Comparison of ENCODE assay signal across 1 cellular context in the genomic region with DNA sequence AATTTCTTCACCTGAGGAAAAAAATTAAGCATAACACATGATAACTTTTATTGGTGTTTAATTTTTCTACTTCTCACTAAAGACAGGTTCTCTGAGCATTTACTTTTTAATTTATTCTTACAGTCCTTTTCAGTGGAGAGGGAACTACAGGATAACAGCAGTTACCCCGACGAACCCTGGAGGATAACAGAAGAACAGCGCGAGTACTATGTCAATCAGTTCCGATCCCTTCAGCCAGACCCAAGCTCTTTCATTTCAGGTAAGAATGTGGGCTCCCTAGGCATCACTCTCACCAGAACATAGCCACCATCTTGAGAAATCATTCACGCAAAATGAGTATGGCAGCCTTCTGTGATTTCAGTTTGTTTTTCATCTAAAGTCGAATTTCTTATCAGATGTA.
TF ChIP-seq lines count a peak whose summit lies in the region.

No MANE protein-coding gene starts in this region.

TF ChIP-seq in GM23338, 12 proteins besides CTCF, POLR2A, EP300 and RAD21 (continued from another document):
- TF ChIP-seq, protein P1, sequence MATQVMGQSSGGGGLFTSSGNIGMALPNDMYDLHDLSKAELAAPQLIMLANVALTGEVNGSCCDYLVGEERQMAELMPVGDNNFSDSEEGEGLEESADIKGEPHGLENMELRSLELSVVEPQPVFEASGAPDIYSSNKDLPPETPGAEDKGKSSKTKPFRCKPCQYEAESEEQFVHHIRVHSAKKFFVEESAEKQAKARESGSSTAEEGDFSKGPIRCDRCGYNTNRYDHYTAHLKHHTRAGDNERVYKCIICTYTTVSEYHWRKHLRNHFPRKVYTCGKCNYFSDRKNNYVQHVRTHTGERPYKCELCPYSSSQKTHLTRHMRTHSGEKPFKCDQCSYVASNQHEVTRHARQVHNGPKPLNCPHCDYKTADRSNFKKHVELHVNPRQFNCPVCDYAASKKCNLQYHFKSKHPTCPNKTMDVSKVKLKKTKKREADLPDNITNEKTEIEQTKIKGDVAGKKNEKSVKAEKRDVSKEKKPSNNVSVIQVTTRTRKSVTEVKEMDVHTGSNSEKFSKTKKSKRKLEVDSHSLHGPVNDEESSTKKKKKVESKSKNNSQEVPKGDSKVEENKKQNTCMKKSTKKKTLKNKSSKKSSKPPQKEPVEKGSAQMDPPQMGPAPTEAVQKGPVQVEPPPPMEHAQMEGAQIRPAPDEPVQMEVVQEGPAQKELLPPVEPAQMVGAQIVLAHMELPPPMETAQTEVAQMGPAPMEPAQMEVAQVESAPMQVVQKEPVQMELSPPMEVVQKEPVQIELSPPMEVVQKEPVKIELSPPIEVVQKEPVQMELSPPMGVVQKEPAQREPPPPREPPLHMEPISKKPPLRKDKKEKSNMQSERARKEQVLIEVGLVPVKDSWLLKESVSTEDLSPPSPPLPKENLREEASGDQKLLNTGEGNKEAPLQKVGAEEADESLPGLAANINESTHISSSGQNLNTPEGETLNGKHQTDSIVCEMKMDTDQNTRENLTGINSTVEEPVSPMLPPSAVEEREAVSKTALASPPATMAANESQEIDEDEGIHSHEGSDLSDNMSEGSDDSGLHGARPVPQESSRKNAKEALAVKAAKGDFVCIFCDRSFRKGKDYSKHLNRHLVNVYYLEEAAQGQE (IDR thresholded peaks at IDR 0.05; ENCODE audit: unreplicated experiment): no peak
- TF ChIP-seq NANOG (IDR thresholded peaks at IDR 0.05; ENCODE audit: borderline replicate concordance) (no peak), STAT1 (IDR thresholded peaks at IDR 0.05; ENCODE audit: unreplicated experiment) (no peak), EZH2phosphoT487 (IDR thresholded peaks at IDR 0.05; ENCODE audit: unreplicated experiment) (no peak), POLR2AphosphoS5 (IDR thresholded peaks at IDR 0.05; ENCODE audit: low read depth) (no peak), EZH2 (IDR thresholded peaks at IDR 0.05; ENCODE audit: low read depth, unreplicated experiment) (no peak)
TF ChIP-seq in GM23338: peak in this region for 0.
